In genomic region chr22:20777420-20778177, GRCh38 we compare ENCODE assay signal across 1 cellular context.
TF ChIP-seq lines count a peak whose summit lies in the region.

No MANE protein-coding gene starts in this region.

TF ChIP-seq in HepG2, 621 proteins besides CTCF, POLR2A, EP300 and RAD21 (continued from another document and continues in another):
- no peak for TF ChIP-seq DMTF1 (CRISPR knock-in tag; IDR thresholded peaks at IDR 0.05)
- no peak for TF ChIP-seq ZNF766 (CRISPR knock-in tag; IDR thresholded peaks at IDR 0.05; ENCODE audit: borderline replicate concordance)
- TF ChIP-seq ERF (CRISPR knock-in tag; IDR thresholded peaks at IDR 0.05) = peak; percentile 86
- TF ChIP-seq HNF4G (IDR thresholded peaks at IDR 0.05; ENCODE audit: borderline replicate concordance, low read depth, low read length) = 0 out of 2 replicates have a peak, but pooled peaks have one; percentile 52
- no peak for TF ChIP-seq HNF4G (CRISPR knock-in tag; IDR thresholded peaks at IDR 0.05; ENCODE audit: borderline replicate concordance, low read depth)
- peak; percentile 51; the same call in 1 of the 2 replicates for TF ChIP-seq ATF7-NPFF (CRISPR knock-in tag; IDR thresholded peaks at IDR 0.05; ENCODE audit: low read depth)
- peak; percentile 79; the same call in 1 of the 2 replicates for TF ChIP-seq YEATS2 (CRISPR knock-in tag; IDR thresholded peaks at IDR 0.05; ENCODE audit: borderline replicate concordance)
- TF ChIP-seq NFYB (CRISPR knock-in tag; IDR thresholded peaks at IDR 0.05) = no peak
- peak; percentile 81 for TF ChIP-seq ZBTB43 (CRISPR knock-in tag; conservative IDR thresholded peaks at IDR 0.05)
- peak; percentile 97 for TF ChIP-seq ARID5B (CRISPR knock-in tag; IDR thresholded peaks at IDR 0.05)
- TF ChIP-seq ZNF549 (CRISPR knock-in tag; IDR thresholded peaks at IDR 0.05) = no peak; the same call in 1 of the 2 replicates
- TF ChIP-seq ZBTB10 (CRISPR knock-in tag; IDR thresholded peaks at IDR 0.05; ENCODE audit: borderline replicate concordance) = no peak
- 0 out of 2 replicates have a peak, but pooled peaks have one; percentile 60 for TF ChIP-seq ZNF691 (CRISPR knock-in tag; IDR thresholded peaks at IDR 0.05; ENCODE audit: borderline replicate concordance, low read depth)
- peak; percentile 96 for TF ChIP-seq ISL2 (CRISPR knock-in tag; IDR thresholded peaks at IDR 0.05)
- peak; percentile 97 for TF ChIP-seq NCOA2 (CRISPR knock-in tag; IDR thresholded peaks at IDR 0.05)
- no peak for TF ChIP-seq ZBTB26 (CRISPR knock-in tag; IDR thresholded peaks at IDR 0.05; ENCODE audit: borderline replicate concordance)
- TF ChIP-seq MYPOP (CRISPR knock-in tag; IDR thresholded peaks at IDR 0.05) = peak; percentile 64; the same call in 1 of the 2 replicates
- TF ChIP-seq ZNF253 (CRISPR knock-in tag; IDR thresholded peaks at IDR 0.05; ENCODE audit: borderline replicate concordance) = no peak
- TF ChIP-seq CAMTA2 (CRISPR knock-in tag; IDR thresholded peaks at IDR 0.05; ENCODE audit: borderline replicate concordance) = no peak
- no peak for TF ChIP-seq U2AF1 (optimal IDR thresholded peaks at IDR 0.05; ENCODE audit: low read depth, low read length)
- no peak for TF ChIP-seq MXD3 (CRISPR knock-in tag; IDR thresholded peaks at IDR 0.05)
- no peak for TF ChIP-seq ZNF446 (CRISPR knock-in tag; IDR thresholded peaks at IDR 0.05)
- peak; percentile 64 for TF ChIP-seq SKI (IDR thresholded peaks at IDR 0.05; ENCODE audit: partially characterized antibody)
- TF ChIP-seq GLI4 (CRISPR knock-in tag; IDR thresholded peaks at IDR 0.05; ENCODE audit: borderline replicate concordance) = no peak
- no peak for TF ChIP-seq ZNF709 (CRISPR knock-in tag; IDR thresholded peaks at IDR 0.05)
- TF ChIP-seq HOXA9 (CRISPR knock-in tag; IDR thresholded peaks at IDR 0.05; ENCODE audit: borderline replicate concordance) = no peak
- TF ChIP-seq FOXM1 (CRISPR knock-in tag; IDR thresholded peaks at IDR 0.05) = no peak
- no peak for TF ChIP-seq ZFP36 (IDR thresholded peaks at IDR 0.05; ENCODE audit: borderline replicate concordance, low read depth, low read length, partially characterized antibody)
- 0 out of 2 replicates have a peak, but pooled peaks have one; percentile 36 for TF ChIP-seq ZNF670 (CRISPR knock-in tag; IDR thresholded peaks at IDR 0.05; ENCODE audit: borderline replicate concordance)
- peak; percentile 84; the same call in 1 of the 2 replicates for TF ChIP-seq HOXD1 (CRISPR knock-in tag; IDR thresholded peaks at IDR 0.05)
- no peak for TF ChIP-seq ZBTB1 (CRISPR knock-in tag; IDR thresholded peaks at IDR 0.05; ENCODE audit: borderline replicate concordance)
- TF ChIP-seq SMAD1 (CRISPR knock-in tag; IDR thresholded peaks at IDR 0.05; ENCODE audit: borderline replicate concordance, low read depth) = no peak
- no peak for TF ChIP-seq SUZ12 (IDR thresholded peaks at IDR 0.05; ENCODE audit: low read depth, low read length)
- no peak for TF ChIP-seq ZNF776 (CRISPR knock-in tag; IDR thresholded peaks at IDR 0.05)
- TF ChIP-seq DRAP1 (CRISPR knock-in tag; IDR thresholded peaks at IDR 0.05) = peak; percentile 73
- no peak for TF ChIP-seq FOXO4 (CRISPR knock-in tag; conservative IDR thresholded peaks at IDR 0.05)
- TF ChIP-seq ZNF256 (CRISPR knock-in tag; conservative IDR thresholded peaks at IDR 0.05) = no peak
- no peak for TF ChIP-seq ZNF780A (CRISPR knock-in tag; IDR thresholded peaks at IDR 0.05)
- no peak for TF ChIP-seq PLRG1 (conservative IDR thresholded peaks at IDR 0.05)
- TF ChIP-seq TIGD3 (CRISPR knock-in tag; IDR thresholded peaks at IDR 0.05; ENCODE audit: borderline replicate concordance) = no peak
- peak; percentile 72; the same call in 1 of the 2 replicates for TF ChIP-seq CCDC6 (CRISPR knock-in tag; IDR thresholded peaks at IDR 0.05)
- TF ChIP-seq ZSCAN25 (CRISPR knock-in tag; IDR thresholded peaks at IDR 0.05) = no peak
- TF ChIP-seq PAWR (CRISPR knock-in tag; IDR thresholded peaks at IDR 0.05; ENCODE audit: borderline replicate concordance) = no peak
- TF ChIP-seq JDP2 (CRISPR knock-in tag; IDR thresholded peaks at IDR 0.05; ENCODE audit: borderline replicate concordance) = no peak
- TF ChIP-seq NFKB2 (CRISPR knock-in tag; IDR thresholded peaks at IDR 0.05; ENCODE audit: borderline replicate concordance) = no peak
- TF ChIP-seq SRSF1 (optimal IDR thresholded peaks at IDR 0.05; ENCODE audit: low read depth, low read length) = no peak
- TF ChIP-seq ELF1 (CRISPR knock-in tag; IDR thresholded peaks at IDR 0.05) = peak; percentile 84
